In the genomic region with DNA sequence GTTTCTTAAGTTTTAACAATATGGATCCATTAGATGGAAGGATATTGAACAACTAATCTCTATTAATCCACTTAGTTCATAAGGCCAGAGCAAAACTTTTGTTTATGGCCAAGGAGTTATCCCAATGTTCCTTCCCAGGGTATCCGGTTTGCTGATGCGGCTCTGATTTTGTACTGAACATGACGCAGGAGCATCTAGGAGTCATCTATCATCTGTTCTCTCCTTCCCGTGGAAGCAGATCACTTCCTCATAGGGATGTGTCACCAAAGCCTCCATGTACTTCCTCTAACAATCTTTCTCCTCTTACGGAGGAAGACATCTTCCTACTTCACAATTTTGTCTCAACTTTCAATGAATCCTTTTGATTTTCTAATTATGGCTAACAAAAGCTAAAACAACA, we compare ENCODE assay signal across 14 cellular contexts.
DNase-seq lines count a peak whose midpoint lies in the region; ATAC-seq and TF ChIP-seq lines count a peak whose summit lies in the region.
"Had no signal": no experiment of that assay in that cellular context is flagged by ENCODE, and none has a peak within 500 bp of the region (broad histone marks: within the 10 kb centered on the region; RNA-seq: fewer than 3 reads in every experiment).

No MANE protein-coding gene starts in this region.

- peaks cover 59% of the 10 kb centered on the region for H3K4me1 Mint-ChIP-seq in endothelial cell (ENCODE audit: unreplicated experiment)
- peaks cover 7% of the 10 kb centered on the region for H3K4me1 Mint-ChIP-seq in activated naive CD8-positive, alpha-beta T cell treated with anti-CD3 and anti-CD28 coated beads for 36 hours

- H3K4me3 Mint-ChIP-seq in endothelial cell (ENCODE audit: unreplicated experiment) = no peak overlapping the region
- H3K4me3 Mint-ChIP-seq in activated naive CD8-positive, alpha-beta T cell treated with anti-CD3 and anti-CD28 coated beads for 36 hours = no peak overlapping the region
- H3K4me3 Mint-ChIP-seq: neural progenitor cell; stimulated activated naive CD8-positive, alpha-beta T cell treated with anti-CD3 and anti-CD28 coated beads, Interleukin-15, Interleukin-2, amounts not matched to agents 100 ng/mL and 50 ng/mL, for 24 hours had no signal

- no peak overlapping the region for H4K91ac ChIP-seq in mesenchymal stem cell (ENCODE audit: low read length)

- no peak overlapping the region for H2BK5ac ChIP-seq in mesenchymal stem cell (ENCODE audit: low read depth, low read length, poor library complexity, severe bottlenecking)

- H3K27me3 ChIP-seq in mesenchymal stem cell (ENCODE audit: control insufficient read depth in 1 of 2, insufficient read depth in 1 of 2, low read length in 2 of 2) = no peaks in the 10 kb centered on the region
- H3K27me3 ChIP-seq: neural progenitor cell had no signal

- peaks cover 16% of the 10 kb centered on the region for H3K79me1 ChIP-seq in mesenchymal stem cell (replicated peaks; ENCODE audit: low read length, poor library complexity, severe bottlenecking)

- TF ChIP-seq CTCF in endothelial cell (IDR thresholded peaks at IDR 0.05; ENCODE audit: unreplicated experiment) = no peak

- peaks cover 3% of the 10 kb centered on the region for H3K27me3 Mint-ChIP-seq in endothelial cell (ENCODE audit: unreplicated experiment)
- no peaks in the 10 kb centered on the region for H3K27me3 Mint-ChIP-seq in activated naive CD8-positive, alpha-beta T cell treated with anti-CD3 and anti-CD28 coated beads for 36 hours
- H3K27me3 Mint-ChIP-seq: stimulated activated naive CD8-positive, alpha-beta T cell treated with anti-CD3 and anti-CD28 coated beads, Interleukin-15, Interleukin-2, amounts not matched to agents 100 ng/mL and 50 ng/mL, for 24 hours had no signal

- WGBS in mesenchymal stem cell = 77% methylated on average over 5 of the region's 5 CpGs

- H3K36me3 Mint-ChIP-seq in endothelial cell (ENCODE audit: low read depth, unreplicated experiment) = peaks cover 28% of the 10 kb centered on the region
- peaks cover 15% of the 10 kb centered on the region for H3K36me3 Mint-ChIP-seq in activated naive CD8-positive, alpha-beta T cell treated with anti-CD3 and anti-CD28 coated beads for 36 hours

- no peak overlapping the region for H2BK12ac ChIP-seq in mesenchymal stem cell (ENCODE audit: low read length in 2 of 2)

- H3K4me1 ChIP-seq in mesenchymal stem cell (ENCODE audit: control insufficient read depth, insufficient read depth, low read depth, low read length) = peaks cover 4% of the 10 kb centered on the region

- H3K4me3 ChIP-seq in mesenchymal stem cell (ENCODE audit: insufficient read depth in 1 of 2, low read depth in 1 of 2, low read length in 2 of 2) = no peak overlapping the region
- H3K4me3 ChIP-seq: neural progenitor cell had no signal

- H3K9ac ChIP-seq in mesenchymal stem cell (ENCODE audit: low read length) = no peak overlapping the region
- H3K9ac ChIP-seq: KMS-11, neural progenitor cell had no signal

- H3K27ac Mint-ChIP-seq in endothelial cell (ENCODE audit: unreplicated experiment) = peak overlapping the region; percentile 83
- no peak overlapping the region for H3K27ac Mint-ChIP-seq in activated naive CD8-positive, alpha-beta T cell treated with anti-CD3 and anti-CD28 coated beads for 36 hours
- H3K27ac Mint-ChIP-seq: neural progenitor cell; stimulated activated naive CD8-positive, alpha-beta T cell treated with anti-CD3 and anti-CD28 coated beads, Interleukin-15, Interleukin-2, amounts not matched to agents 100 ng/mL and 50 ng/mL, for 24 hours had no signal

- no peak overlapping the region for H3K18ac ChIP-seq in mesenchymal stem cell (ENCODE audit: low read depth in 1 of 2, low read length in 2 of 2)

- no peaks in the 10 kb centered on the region for H3K9me3 Mint-ChIP-seq in endothelial cell (ENCODE audit: unreplicated experiment)
- no peaks in the 10 kb centered on the region for H3K9me3 Mint-ChIP-seq in activated naive CD8-positive, alpha-beta T cell treated with anti-CD3 and anti-CD28 coated beads for 36 hours
- H3K9me3 Mint-ChIP-seq: neural progenitor cell; stimulated activated naive CD8-positive, alpha-beta T cell treated with anti-CD3 and anti-CD28 coated beads, Interleukin-15, Interleukin-2, amounts not matched to agents 100 ng/mL and 50 ng/mL, for 24 hours had no signal

- H3K14ac ChIP-seq in mesenchymal stem cell (ENCODE audit: low read length in 2 of 2) = no peak overlapping the region

- H2BK120ac ChIP-seq in mesenchymal stem cell (ENCODE audit: low read depth, low read length) = no peak overlapping the region

- H3K4ac ChIP-seq in mesenchymal stem cell (ENCODE audit: low read depth in 1 of 2, low read length in 2 of 2) = no peak overlapping the region

- no peak overlapping the region for H4K8ac ChIP-seq in mesenchymal stem cell (ENCODE audit: low read length)

- no peak overlapping the region for H3K4me2 ChIP-seq in mesenchymal stem cell (ENCODE audit: low read length, poor library complexity, severe bottlenecking)
- H3K4me2 ChIP-seq: KMS-11, neural progenitor cell had no signal

- no peak overlapping the region for H2AK5ac ChIP-seq in mesenchymal stem cell (ENCODE audit: low read length, severe bottlenecking)

- intact Hi-C loops in Right ventricle myocardium superior (cut with DNase I) = no loop called here
- intact Hi-C loops in Right ventricle myocardium inferior (cut with DNase I) = no loop called here

- no peak overlapping the region for H3K23ac ChIP-seq in mesenchymal stem cell (ENCODE audit: low read length in 2 of 2)

- no peak overlapping the region for H2AFZ ChIP-seq in mesenchymal stem cell (ENCODE audit: low read depth, low read length)
- H2AFZ ChIP-seq: neural progenitor cell had no signal

- peak overlapping the region; percentile 62 for H3K27ac ChIP-seq in mesenchymal stem cell (ENCODE audit: low read length, poor library complexity, severe bottlenecking)
- H3K27ac ChIP-seq: KMS-11, neural progenitor cell had no signal

- peaks cover 2 to 52% of the 10 kb centered on the region in 2 experiments for H3K36me3 ChIP-seq in mesenchymal stem cell (ENCODE audit: control insufficient read depth in 1 of 2, insufficient read depth in 2 of 2, low read depth in 1 of 2, low read length in 2 of 2)
- H3K36me3 ChIP-seq: neural progenitor cell had no signal

- no peak overlapping the region for H2BK15ac ChIP-seq in mesenchymal stem cell (ENCODE audit: low read depth, poor library complexity, severe bottlenecking)

- ATAC-seq in Right ventricle myocardium superior (ENCODE audit: poor library complexity) = peak; percentile 66
- ATAC-seq in Right ventricle myocardium inferior = no peak

- no peaks in the 10 kb centered on the region for H3K9me3 ChIP-seq in mesenchymal stem cell (ENCODE audit: control insufficient read depth, low read length)

- DNase-seq in Right ventricle myocardium superior (no peak), Right ventricle myocardium inferior (ENCODE audit: missing footprints) (no peak), endothelial cell (ENCODE audit: low spot score) (no peak), mesenchymal stem cell (peak; percentile 29), globus pallidus (ENCODE audit: low spot score) (no peak), SHP77 (lab: John Stamatoyannopoulos, UW) (no peak)
- DNase-seq in activated naive CD8-positive, alpha-beta T cell treated with anti-CD3 and anti-CD28 coated beads for 36 hours = no peak
- DNase-seq in activated CD4-positive, CD25-positive, alpha-beta regulatory T cell treated with anti-CD3 and anti-CD28 coated beads, Interleukin-2, amount 50 U/mL, for 72 hours = no peak
- DNase-seq: amygdala; NCI-H2171 treated with DMSO at 0.1 percent for 48 hours; stimulated activated CD4-positive, alpha-beta T cell treated with anti-CD3 and anti-CD28 coated beads, Interleukin-2, amount 100 ng/mL, for 48 hours had no signal
